1 cellular context compared by ENCODE assay signal in the genomic region with DNA sequence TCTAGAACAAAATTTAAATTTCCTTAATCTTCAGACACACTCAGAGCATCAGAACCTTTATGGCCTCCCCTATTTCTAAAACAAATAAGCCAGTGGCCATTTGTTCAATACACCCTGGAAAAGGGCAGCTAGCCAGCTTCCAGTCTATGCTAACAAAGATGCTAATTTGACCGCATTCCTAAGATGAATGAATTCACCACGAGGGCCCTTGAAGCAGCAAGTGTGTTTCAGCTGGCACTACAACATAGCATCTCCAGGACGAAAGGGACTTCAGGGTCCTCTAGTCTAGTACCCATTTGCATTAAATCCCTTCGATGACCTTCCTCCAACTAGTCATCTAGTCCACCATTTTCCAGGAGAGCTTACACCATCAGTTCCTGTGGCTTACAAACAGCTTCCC.
TF ChIP-seq lines count a peak whose summit lies in the region.

No MANE protein-coding gene starts in this region.

TF ChIP-seq in IMR-90, 13 proteins besides CTCF, POLR2A, EP300 and RAD21:
- TF ChIP-seq NFE2L2 (IDR thresholded peaks at IDR 0.05; ENCODE audit: low read depth, low read length) (no peak), RFX5 (IDR thresholded peaks at IDR 0.05; ENCODE audit: low read depth, low read length) (no peak), USF2 (IDR thresholded peaks at IDR 0.05; ENCODE audit: low read depth, low read length) (no peak), ELK1 (IDR thresholded peaks at IDR 0.05; ENCODE audit: borderline replicate concordance, low read depth, low read length) (no peak), SMC3 (IDR thresholded peaks at IDR 0.05; ENCODE audit: low read depth, low read length) (no peak), CHD1 (IDR thresholded peaks at IDR 0.05; ENCODE audit: low read depth, low read length) (no peak), BHLHE40 (IDR thresholded peaks at IDR 0.05; ENCODE audit: low read depth, low read length) (no peak), CEBPB (IDR thresholded peaks at IDR 0.05; ENCODE audit: low read depth, low read length) (no peak), MAFK (IDR thresholded peaks at IDR 0.05; ENCODE audit: low read depth, low read length) (no peak), FOS (IDR thresholded peaks at IDR 0.05; ENCODE audit: low read depth, low read length) (no peak), RCOR1 (IDR thresholded peaks at IDR 0.05; ENCODE audit: insufficient replicate concordance, low read length) (no peak), MAZ (IDR thresholded peaks at IDR 0.05; ENCODE audit: borderline replicate concordance, low read depth, low read length) (no peak), MXI1 (IDR thresholded peaks at IDR 0.05; ENCODE audit: borderline replicate concordance, low read depth, low read length) (no peak)
